ENCODE assay signal across 1 cellular context in the genomic region with DNA sequence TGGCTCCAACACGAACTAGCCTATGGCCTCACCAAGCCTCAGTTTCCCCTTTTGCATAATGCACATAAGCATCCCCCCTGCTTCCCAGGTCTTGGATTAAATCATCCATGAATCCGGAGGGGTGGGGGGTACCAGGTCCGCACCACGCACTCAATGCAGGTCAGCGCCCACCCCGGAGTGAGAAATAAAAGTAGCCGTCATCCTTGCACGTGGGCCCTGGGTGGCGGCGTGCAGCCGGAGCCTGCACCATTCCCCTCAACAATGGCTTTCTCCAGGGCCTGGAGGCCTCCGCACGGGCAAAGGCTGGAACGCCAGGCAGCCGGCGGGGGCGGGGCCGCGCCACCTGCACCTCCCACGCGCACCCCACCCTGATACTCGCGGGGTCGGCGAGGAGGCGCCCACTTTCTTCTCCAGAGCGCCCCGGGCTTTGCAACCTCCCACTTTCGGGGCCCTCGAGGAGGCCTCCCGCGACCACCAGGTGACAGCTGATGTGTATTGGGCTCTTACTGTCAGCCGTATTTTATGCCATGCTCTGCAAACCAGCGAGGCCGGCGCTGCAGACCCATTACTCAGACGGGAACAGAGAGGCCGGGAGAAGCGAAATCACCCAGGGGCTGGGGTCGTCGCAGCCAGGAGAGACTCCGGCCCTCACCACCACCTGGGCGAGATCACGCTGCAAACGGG.
TF ChIP-seq lines count a peak whose summit lies in the region.

No MANE protein-coding gene starts in this region.

TF ChIP-seq in K562, 482 proteins besides CTCF, POLR2A, EP300 and RAD21 (continued from another document):
- TF ChIP-seq PTBP1 (IDR thresholded peaks at IDR 0.05; ENCODE audit: low read depth, low read length) = peak; percentile 82; the same call in 1 of the 2 replicates
- peak in 1 of 2 experiments; percentile 13; a peak in 1 of 4 replicates for TF ChIP-seq HDAC1 (IDR thresholded peaks at IDR 0.05)
- 0 out of 2 replicates have a peak, but pooled peaks have one; percentile 27 for TF ChIP-seq NFIC (IDR thresholded peaks at IDR 0.05)
- TF ChIP-seq, protein P1, sequence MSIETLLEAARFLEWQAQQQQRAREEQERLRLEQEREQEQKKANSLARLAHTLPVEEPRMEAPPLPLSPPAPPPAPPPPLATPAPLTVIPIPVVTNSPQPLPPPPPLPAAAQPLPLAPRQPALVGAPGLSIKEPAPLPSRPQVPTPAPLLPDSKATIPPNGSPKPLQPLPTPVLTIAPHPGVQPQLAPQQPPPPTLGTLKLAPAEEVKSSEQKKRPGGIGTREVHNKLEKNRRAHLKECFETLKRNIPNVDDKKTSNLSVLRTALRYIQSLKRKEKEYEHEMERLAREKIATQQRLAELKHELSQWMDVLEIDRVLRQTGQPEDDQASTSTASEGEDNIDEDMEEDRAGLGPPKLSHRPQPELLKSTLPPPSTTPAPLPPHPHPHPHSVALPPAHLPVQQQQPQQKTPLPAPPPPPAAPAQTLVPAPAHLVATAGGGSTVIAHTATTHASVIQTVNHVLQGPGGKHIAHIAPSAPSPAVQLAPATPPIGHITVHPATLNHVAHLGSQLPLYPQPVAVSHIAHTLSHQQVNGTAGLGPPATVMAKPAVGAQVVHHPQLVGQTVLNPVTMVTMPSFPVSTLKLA (conservative IDR thresholded peaks at IDR 0.05) = peak; percentile 42 to 60
- TF ChIP-seq SNRNP70 (optimal IDR thresholded peaks at IDR 0.05; ENCODE audit: low read depth, low read length) = no peak
- TF ChIP-seq, protein P2, sequence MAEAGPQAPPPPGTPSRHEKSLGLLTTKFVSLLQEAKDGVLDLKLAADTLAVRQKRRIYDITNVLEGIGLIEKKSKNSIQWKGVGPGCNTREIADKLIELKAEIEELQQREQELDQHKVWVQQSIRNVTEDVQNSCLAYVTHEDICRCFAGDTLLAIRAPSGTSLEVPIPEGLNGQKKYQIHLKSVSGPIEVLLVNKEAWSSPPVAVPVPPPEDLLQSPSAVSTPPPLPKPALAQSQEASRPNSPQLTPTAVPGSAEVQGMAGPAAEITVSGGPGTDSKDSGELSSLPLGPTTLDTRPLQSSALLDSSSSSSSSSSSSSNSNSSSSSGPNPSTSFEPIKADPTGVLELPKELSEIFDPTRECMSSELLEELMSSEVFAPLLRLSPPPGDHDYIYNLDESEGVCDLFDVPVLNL (CRISPR knock-in tag; IDR thresholded peaks at IDR 0.05; ENCODE audit: low read depth) = no peak
- TF ChIP-seq, protein P3, sequence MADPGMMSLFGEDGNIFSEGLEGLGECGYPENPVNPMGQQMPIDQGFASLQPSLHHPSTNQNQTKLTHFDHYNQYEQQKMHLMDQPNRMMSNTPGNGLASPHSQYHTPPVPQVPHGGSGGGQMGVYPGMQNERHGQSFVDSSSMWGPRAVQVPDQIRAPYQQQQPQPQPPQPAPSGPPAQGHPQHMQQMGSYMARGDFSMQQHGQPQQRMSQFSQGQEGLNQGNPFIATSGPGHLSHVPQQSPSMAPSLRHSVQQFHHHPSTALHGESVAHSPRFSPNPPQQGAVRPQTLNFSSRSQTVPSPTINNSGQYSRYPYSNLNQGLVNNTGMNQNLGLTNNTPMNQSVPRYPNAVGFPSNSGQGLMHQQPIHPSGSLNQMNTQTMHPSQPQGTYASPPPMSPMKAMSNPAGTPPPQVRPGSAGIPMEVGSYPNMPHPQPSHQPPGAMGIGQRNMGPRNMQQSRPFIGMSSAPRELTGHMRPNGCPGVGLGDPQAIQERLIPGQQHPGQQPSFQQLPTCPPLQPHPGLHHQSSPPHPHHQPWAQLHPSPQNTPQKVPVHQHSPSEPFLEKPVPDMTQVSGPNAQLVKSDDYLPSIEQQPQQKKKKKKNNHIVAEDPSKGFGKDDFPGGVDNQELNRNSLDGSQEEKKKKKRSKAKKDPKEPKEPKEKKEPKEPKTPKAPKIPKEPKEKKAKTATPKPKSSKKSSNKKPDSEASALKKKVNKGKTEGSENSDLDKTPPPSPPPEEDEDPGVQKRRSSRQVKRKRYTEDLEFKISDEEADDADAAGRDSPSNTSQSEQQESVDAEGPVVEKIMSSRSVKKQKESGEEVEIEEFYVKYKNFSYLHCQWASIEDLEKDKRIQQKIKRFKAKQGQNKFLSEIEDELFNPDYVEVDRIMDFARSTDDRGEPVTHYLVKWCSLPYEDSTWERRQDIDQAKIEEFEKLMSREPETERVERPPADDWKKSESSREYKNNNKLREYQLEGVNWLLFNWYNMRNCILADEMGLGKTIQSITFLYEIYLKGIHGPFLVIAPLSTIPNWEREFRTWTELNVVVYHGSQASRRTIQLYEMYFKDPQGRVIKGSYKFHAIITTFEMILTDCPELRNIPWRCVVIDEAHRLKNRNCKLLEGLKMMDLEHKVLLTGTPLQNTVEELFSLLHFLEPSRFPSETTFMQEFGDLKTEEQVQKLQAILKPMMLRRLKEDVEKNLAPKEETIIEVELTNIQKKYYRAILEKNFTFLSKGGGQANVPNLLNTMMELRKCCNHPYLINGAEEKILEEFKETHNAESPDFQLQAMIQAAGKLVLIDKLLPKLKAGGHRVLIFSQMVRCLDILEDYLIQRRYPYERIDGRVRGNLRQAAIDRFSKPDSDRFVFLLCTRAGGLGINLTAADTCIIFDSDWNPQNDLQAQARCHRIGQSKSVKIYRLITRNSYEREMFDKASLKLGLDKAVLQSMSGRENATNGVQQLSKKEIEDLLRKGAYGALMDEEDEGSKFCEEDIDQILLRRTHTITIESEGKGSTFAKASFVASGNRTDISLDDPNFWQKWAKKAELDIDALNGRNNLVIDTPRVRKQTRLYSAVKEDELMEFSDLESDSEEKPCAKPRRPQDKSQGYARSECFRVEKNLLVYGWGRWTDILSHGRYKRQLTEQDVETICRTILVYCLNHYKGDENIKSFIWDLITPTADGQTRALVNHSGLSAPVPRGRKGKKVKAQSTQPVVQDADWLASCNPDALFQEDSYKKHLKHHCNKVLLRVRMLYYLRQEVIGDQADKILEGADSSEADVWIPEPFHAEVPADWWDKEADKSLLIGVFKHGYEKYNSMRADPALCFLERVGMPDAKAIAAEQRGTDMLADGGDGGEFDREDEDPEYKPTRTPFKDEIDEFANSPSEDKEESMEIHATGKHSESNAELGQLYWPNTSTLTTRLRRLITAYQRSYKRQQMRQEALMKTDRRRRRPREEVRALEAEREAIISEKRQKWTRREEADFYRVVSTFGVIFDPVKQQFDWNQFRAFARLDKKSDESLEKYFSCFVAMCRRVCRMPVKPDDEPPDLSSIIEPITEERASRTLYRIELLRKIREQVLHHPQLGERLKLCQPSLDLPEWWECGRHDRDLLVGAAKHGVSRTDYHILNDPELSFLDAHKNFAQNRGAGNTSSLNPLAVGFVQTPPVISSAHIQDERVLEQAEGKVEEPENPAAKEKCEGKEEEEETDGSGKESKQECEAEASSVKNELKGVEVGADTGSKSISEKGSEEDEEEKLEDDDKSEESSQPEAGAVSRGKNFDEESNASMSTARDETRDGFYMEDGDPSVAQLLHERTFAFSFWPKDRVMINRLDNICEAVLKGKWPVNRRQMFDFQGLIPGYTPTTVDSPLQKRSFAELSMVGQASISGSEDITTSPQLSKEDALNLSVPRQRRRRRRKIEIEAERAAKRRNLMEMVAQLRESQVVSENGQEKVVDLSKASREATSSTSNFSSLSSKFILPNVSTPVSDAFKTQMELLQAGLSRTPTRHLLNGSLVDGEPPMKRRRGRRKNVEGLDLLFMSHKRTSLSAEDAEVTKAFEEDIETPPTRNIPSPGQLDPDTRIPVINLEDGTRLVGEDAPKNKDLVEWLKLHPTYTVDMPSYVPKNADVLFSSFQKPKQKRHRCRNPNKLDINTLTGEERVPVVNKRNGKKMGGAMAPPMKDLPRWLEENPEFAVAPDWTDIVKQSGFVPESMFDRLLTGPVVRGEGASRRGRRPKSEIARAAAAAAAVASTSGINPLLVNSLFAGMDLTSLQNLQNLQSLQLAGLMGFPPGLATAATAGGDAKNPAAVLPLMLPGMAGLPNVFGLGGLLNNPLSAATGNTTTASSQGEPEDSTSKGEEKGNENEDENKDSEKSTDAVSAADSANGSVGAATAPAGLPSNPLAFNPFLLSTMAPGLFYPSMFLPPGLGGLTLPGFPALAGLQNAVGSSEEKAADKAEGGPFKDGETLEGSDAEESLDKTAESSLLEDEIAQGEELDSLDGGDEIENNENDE (IDR thresholded peaks at IDR 0.05; ENCODE audit: low read depth, low read length) = no peak
- TF ChIP-seq KDM1A (IDR thresholded peaks at IDR 0.05) = peak; percentile 87 to 95
- TF ChIP-seq BCOR (IDR thresholded peaks at IDR 0.05) = peak; percentile 99
- TF ChIP-seq DACH1 (IDR thresholded peaks at IDR 0.05; ENCODE audit: partially characterized antibody) = peak; percentile 6
- peak; percentile 53 for TF ChIP-seq SAP30 (IDR thresholded peaks at IDR 0.05; ENCODE audit: borderline replicate concordance, insufficient read depth, low read depth, low read length, poor library complexity, severe bottlenecking)
- TF ChIP-seq YY1 (IDR thresholded peaks at IDR 0.05; ENCODE audit: borderline replicate concordance in 1 of 3, control insufficient read depth in 1 of 3, extremely low read depth in 1 of 3, insufficient read depth in 3 of 3, insufficient read length in 1 of 3, insufficient replicate concordance in 2 of 3, low read depth in 1 of 3, low read length in 2 of 3) = peak in 1 of 3 experiments; percentile 35
- TF ChIP-seq ZNF431 (CRISPR knock-in tag; IDR thresholded peaks at IDR 0.05) = peak; percentile 42; the same call in 1 of the 2 replicates
- TF ChIP-seq CREB1 (IDR thresholded peaks at IDR 0.05) = no peak
- TF ChIP-seq CREB1 (CRISPR knock-in tag; IDR thresholded peaks at IDR 0.05) = peak; percentile 7; the same call in 1 of the 2 replicates
- peak; percentile 24 for TF ChIP-seq MEIS2 (IDR thresholded peaks at IDR 0.05; ENCODE audit: partially characterized antibody)
- TF ChIP-seq, protein P4, sequence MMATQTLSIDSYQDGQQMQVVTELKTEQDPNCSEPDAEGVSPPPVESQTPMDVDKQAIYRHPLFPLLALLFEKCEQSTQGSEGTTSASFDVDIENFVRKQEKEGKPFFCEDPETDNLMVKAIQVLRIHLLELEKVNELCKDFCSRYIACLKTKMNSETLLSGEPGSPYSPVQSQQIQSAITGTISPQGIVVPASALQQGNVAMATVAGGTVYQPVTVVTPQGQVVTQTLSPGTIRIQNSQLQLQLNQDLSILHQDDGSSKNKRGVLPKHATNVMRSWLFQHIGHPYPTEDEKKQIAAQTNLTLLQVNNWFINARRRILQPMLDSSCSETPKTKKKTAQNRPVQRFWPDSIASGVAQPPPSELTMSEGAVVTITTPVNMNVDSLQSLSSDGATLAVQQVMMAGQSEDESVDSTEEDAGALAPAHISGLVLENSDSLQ (IDR thresholded peaks at IDR 0.05) = peak; percentile 54
- TF ChIP-seq, protein P5, sequence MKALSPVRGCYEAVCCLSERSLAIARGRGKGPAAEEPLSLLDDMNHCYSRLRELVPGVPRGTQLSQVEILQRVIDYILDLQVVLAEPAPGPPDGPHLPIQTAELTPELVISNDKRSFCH (CRISPR knock-in tag; IDR thresholded peaks at IDR 0.05) = no peak
- TF ChIP-seq, protein P5 (tag; IDR thresholded peaks at IDR 0.05) = peak; percentile 52
- peak; percentile 75 for TF ChIP-seq PHF20 (IDR thresholded peaks at IDR 0.05; ENCODE audit: partially characterized antibody)
- 0 out of 2 replicates have a peak, but pooled peaks have one; percentile 81 for TF ChIP-seq CBX1 (IDR thresholded peaks at IDR 0.05; ENCODE audit: low read depth)
- no peak for TF ChIP-seq FOXP1 (CRISPR knock-in tag; IDR thresholded peaks at IDR 0.05)
- TF ChIP-seq, protein P6, sequence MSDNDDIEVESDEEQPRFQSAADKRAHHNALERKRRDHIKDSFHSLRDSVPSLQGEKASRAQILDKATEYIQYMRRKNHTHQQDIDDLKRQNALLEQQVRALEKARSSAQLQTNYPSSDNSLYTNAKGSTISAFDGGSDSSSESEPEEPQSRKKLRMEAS (CRISPR knock-in tag; IDR thresholded peaks at IDR 0.05) = peak; percentile 70; the same call in 1 of the 2 replicates
- peak; percentile 13; the same call in 1 of the 2 replicates for TF ChIP-seq SAFB (IDR thresholded peaks at IDR 0.05; ENCODE audit: borderline replicate concordance, low read depth, low read length)
- 0 out of 2 replicates have a peak, but pooled peaks have one; percentile 22 for TF ChIP-seq SRSF1 (IDR thresholded peaks at IDR 0.05; ENCODE audit: low read depth, low read length)
- TF ChIP-seq GATAD2A (IDR thresholded peaks at IDR 0.05) = 0 out of 2 replicates have a peak, but pooled peaks have one; percentile 44
- TF ChIP-seq BDP1 (IDR thresholded peaks at IDR 0.05; ENCODE audit: insufficient read depth, insufficient read length) = no peak
